Comparison of ENCODE assay signal across 1 cellular context in the genomic region with DNA sequence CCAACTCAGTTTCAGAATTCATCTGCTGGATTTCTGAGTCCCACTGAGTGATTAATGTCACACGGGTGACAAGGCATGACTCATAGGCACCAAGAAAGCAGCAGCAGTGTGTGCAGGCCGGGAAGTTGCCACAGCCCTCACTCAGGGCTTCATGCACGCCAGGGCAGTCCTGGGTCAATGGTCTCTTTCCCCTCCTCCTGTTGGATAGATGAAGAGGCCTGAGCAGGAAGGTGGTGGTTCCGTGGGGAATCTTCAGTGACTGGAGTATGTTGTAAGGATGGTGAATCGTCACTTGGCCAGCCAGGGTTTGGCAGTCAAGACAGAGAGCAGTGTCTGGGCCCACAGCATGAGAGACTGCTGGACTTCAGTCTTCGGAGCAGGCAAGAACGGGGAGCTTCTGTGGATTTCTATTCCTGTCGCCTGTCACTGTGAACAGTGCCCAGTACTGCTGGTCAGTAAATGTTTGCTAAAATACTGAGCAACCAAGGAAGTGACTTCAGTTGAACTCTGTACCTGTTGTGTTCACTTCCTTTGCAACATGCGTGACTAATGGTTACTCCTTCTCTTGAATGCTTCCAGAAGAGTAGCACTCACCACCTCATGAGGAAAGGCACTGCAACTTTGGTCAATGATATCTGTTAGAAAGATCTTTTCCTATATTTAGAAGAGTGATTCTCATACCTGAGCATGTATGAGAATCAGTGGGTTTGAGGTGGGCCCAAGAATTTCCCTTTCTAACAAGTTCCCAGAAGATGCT.
TF ChIP-seq lines count a peak whose summit lies in the region.

No MANE protein-coding gene starts in this region.

TF ChIP-seq in HepG2, 621 proteins besides CTCF, POLR2A, EP300 and RAD21 (continued from another document and continues in another):
- TF ChIP-seq CHD4 (IDR thresholded peaks at IDR 0.05; ENCODE audit: borderline replicate concordance, low read length) (no peak), ZNF674 (CRISPR knock-in tag; IDR thresholded peaks at IDR 0.05; ENCODE audit: low read depth) (no peak), POGZ (CRISPR knock-in tag; IDR thresholded peaks at IDR 0.05) (no peak), ZNF724P (CRISPR knock-in tag; IDR thresholded peaks at IDR 0.05; ENCODE audit: borderline replicate concordance) (peak; percentile 73; the same call in 1 of the 2 replicates), FOXK1 (CRISPR knock-in tag; IDR thresholded peaks at IDR 0.05; ENCODE audit: borderline replicate concordance, low read depth) (peak; percentile 77; the same call in 1 of the 2 replicates), SNAPC2 (CRISPR knock-in tag; IDR thresholded peaks at IDR 0.05) (no peak), RFX1 (IDR thresholded peaks at IDR 0.05) (peak; percentile 7; the same call in 1 of the 2 replicates), ZNF678 (CRISPR knock-in tag; IDR thresholded peaks at IDR 0.05) (no peak), FOSL1 (CRISPR knock-in tag; IDR thresholded peaks at IDR 0.05; ENCODE audit: borderline replicate concordance) (peak; percentile 74), ARNT2 (CRISPR knock-in tag; IDR thresholded peaks at IDR 0.05; ENCODE audit: low read depth) (peak; percentile 45; the same call in 1 of the 2 replicates), RARG (CRISPR knock-in tag; IDR thresholded peaks at IDR 0.05; ENCODE audit: low read depth) (no peak), ZSCAN25 (CRISPR knock-in tag; IDR thresholded peaks at IDR 0.05) (no peak), ZNF354B (CRISPR knock-in tag; IDR thresholded peaks at IDR 0.05) (no peak), ZNF788 (CRISPR knock-in tag; IDR thresholded peaks at IDR 0.05; ENCODE audit: borderline replicate concordance) (no peak; the same call in 1 of the 2 replicates), STAG1 (CRISPR knock-in tag; IDR thresholded peaks at IDR 0.05) (no peak), ZNF253 (CRISPR knock-in tag; IDR thresholded peaks at IDR 0.05; ENCODE audit: borderline replicate concordance) (no peak), JARID2 (CRISPR knock-in tag; IDR thresholded peaks at IDR 0.05; ENCODE audit: insufficient replicate concordance) (peak; percentile 62), TBL1XR1 (IDR thresholded peaks at IDR 0.05; ENCODE audit: borderline replicate concordance, low read length, partially characterized antibody) (no peak), CEBPG (CRISPR knock-in tag; IDR thresholded peaks at IDR 0.05) (peak; percentile 85), ZNF557 (CRISPR knock-in tag; IDR thresholded peaks at IDR 0.05) (0 out of 2 replicates have a peak, but pooled peaks have one; percentile 36), ZKSCAN5 (CRISPR knock-in tag; IDR thresholded peaks at IDR 0.05) (peak; percentile 88), CC2D1A (CRISPR knock-in tag; IDR thresholded peaks at IDR 0.05) (no peak), TAF15 (IDR thresholded peaks at IDR 0.05; ENCODE audit: low read depth, low read length, poor library complexity, severe bottlenecking) (no peak), ZNF780A (CRISPR knock-in tag; IDR thresholded peaks at IDR 0.05) (no peak), KLF16 (CRISPR knock-in tag; IDR thresholded peaks at IDR 0.05) (peak in 1 of 2 experiments; percentile 61; a peak in 1 of 4 replicates), TCF12 (IDR thresholded peaks at IDR 0.05) (no peak), TCF12 (CRISPR knock-in tag; IDR thresholded peaks at IDR 0.05) (no peak), ZNF83 (CRISPR knock-in tag; IDR thresholded peaks at IDR 0.05; ENCODE audit: borderline replicate concordance) (no peak), PHF5A (CRISPR knock-in tag; IDR thresholded peaks at IDR 0.05; ENCODE audit: low read depth, unreplicated experiment) (peak; percentile 24), SIX4 (CRISPR knock-in tag; IDR thresholded peaks at IDR 0.05) (0 out of 2 replicates have a peak, but pooled peaks have one; percentile 39), MYC (CRISPR knock-in tag; IDR thresholded peaks at IDR 0.05; ENCODE audit: borderline replicate concordance) (0 out of 2 replicates have a peak, but pooled peaks have one; percentile 43), ZNF629 (CRISPR knock-in tag; conservative IDR thresholded peaks at IDR 0.05) (no peak)
- TF ChIP-seq, protein P1, sequence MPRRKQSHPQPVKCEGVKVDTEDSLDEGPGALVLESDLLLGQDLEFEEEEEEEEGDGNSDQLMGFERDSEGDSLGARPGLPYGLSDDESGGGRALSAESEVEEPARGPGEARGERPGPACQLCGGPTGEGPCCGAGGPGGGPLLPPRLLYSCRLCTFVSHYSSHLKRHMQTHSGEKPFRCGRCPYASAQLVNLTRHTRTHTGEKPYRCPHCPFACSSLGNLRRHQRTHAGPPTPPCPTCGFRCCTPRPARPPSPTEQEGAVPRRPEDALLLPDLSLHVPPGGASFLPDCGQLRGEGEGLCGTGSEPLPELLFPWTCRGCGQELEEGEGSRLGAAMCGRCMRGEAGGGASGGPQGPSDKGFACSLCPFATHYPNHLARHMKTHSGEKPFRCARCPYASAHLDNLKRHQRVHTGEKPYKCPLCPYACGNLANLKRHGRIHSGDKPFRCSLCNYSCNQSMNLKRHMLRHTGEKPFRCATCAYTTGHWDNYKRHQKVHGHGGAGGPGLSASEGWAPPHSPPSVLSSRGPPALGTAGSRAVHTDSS (CRISPR knock-in tag; conservative IDR thresholded peaks at IDR 0.05), result no peak
- TF ChIP-seq, protein P2, sequence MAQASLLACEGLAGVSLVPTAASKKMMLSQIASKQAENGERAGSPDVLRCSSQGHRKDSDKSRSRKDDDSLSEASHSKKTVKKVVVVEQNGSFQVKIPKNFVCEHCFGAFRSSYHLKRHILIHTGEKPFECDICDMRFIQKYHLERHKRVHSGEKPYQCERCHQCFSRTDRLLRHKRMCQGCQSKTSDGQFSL (CRISPR knock-in tag; IDR thresholded peaks at IDR 0.05), result no peak
- TF ChIP-seq, protein P3, sequence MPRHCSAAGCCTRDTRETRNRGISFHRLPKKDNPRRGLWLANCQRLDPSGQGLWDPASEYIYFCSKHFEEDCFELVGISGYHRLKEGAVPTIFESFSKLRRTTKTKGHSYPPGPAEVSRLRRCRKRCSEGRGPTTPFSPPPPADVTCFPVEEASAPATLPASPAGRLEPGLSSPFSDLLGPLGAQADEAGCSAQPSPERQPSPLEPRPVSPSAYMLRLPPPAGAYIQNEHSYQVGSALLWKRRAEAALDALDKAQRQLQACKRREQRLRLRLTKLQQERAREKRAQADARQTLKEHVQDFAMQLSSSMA (CRISPR knock-in tag; IDR thresholded peaks at IDR 0.05), result no peak
- TF ChIP-seq, protein P4, sequence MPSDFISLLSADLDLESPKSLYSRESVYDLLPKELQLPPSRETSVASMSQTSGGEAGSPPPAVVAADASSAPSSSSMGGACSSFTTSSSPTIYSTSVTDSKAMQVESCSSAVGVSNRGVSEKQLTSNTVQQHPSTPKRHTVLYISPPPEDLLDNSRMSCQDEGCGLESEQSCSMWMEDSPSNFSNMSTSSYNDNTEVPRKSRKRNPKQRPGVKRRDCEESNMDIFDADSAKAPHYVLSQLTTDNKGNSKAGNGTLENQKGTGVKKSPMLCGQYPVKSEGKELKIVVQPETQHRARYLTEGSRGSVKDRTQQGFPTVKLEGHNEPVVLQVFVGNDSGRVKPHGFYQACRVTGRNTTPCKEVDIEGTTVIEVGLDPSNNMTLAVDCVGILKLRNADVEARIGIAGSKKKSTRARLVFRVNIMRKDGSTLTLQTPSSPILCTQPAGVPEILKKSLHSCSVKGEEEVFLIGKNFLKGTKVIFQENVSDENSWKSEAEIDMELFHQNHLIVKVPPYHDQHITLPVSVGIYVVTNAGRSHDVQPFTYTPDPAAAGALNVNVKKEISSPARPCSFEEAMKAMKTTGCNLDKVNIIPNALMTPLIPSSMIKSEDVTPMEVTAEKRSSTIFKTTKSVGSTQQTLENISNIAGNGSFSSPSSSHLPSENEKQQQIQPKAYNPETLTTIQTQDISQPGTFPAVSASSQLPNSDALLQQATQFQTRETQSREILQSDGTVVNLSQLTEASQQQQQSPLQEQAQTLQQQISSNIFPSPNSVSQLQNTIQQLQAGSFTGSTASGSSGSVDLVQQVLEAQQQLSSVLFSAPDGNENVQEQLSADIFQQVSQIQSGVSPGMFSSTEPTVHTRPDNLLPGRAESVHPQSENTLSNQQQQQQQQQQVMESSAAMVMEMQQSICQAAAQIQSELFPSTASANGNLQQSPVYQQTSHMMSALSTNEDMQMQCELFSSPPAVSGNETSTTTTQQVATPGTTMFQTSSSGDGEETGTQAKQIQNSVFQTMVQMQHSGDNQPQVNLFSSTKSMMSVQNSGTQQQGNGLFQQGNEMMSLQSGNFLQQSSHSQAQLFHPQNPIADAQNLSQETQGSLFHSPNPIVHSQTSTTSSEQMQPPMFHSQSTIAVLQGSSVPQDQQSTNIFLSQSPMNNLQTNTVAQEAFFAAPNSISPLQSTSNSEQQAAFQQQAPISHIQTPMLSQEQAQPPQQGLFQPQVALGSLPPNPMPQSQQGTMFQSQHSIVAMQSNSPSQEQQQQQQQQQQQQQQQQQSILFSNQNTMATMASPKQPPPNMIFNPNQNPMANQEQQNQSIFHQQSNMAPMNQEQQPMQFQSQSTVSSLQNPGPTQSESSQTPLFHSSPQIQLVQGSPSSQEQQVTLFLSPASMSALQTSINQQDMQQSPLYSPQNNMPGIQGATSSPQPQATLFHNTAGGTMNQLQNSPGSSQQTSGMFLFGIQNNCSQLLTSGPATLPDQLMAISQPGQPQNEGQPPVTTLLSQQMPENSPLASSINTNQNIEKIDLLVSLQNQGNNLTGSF (CRISPR knock-in tag; IDR thresholded peaks at IDR 0.05), result no peak
- TF ChIP-seq, protein P5, sequence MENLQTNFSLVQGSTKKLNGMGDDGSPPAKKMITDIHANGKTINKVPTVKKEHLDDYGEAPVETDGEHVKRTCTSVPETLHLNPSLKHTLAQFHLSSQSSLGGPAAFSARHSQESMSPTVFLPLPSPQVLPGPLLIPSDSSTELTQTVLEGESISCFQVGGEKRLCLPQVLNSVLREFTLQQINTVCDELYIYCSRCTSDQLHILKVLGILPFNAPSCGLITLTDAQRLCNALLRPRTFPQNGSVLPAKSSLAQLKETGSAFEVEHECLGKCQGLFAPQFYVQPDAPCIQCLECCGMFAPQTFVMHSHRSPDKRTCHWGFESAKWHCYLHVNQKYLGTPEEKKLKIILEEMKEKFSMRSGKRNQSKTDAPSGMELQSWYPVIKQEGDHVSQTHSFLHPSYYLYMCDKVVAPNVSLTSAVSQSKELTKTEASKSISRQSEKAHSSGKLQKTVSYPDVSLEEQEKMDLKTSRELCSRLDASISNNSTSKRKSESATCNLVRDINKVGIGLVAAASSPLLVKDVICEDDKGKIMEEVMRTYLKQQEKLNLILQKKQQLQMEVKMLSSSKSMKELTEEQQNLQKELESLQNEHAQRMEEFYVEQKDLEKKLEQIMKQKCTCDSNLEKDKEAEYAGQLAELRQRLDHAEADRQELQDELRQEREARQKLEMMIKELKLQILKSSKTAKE (CRISPR knock-in tag; IDR thresholded peaks at IDR 0.05; ENCODE audit: borderline replicate concordance), result no peak
- TF ChIP-seq, protein P6, sequence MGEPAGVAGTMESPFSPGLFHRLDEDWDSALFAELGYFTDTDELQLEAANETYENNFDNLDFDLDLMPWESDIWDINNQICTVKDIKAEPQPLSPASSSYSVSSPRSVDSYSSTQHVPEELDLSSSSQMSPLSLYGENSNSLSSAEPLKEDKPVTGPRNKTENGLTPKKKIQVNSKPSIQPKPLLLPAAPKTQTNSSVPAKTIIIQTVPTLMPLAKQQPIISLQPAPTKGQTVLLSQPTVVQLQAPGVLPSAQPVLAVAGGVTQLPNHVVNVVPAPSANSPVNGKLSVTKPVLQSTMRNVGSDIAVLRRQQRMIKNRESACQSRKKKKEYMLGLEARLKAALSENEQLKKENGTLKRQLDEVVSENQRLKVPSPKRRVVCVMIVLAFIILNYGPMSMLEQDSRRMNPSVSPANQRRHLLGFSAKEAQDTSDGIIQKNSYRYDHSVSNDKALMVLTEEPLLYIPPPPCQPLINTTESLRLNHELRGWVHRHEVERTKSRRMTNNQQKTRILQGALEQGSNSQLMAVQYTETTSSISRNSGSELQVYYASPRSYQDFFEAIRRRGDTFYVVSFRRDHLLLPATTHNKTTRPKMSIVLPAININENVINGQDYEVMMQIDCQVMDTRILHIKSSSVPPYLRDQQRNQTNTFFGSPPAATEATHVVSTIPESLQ (CRISPR knock-in tag; conservative IDR thresholded peaks at IDR 0.05), result no peak
- TF ChIP-seq, protein P7, sequence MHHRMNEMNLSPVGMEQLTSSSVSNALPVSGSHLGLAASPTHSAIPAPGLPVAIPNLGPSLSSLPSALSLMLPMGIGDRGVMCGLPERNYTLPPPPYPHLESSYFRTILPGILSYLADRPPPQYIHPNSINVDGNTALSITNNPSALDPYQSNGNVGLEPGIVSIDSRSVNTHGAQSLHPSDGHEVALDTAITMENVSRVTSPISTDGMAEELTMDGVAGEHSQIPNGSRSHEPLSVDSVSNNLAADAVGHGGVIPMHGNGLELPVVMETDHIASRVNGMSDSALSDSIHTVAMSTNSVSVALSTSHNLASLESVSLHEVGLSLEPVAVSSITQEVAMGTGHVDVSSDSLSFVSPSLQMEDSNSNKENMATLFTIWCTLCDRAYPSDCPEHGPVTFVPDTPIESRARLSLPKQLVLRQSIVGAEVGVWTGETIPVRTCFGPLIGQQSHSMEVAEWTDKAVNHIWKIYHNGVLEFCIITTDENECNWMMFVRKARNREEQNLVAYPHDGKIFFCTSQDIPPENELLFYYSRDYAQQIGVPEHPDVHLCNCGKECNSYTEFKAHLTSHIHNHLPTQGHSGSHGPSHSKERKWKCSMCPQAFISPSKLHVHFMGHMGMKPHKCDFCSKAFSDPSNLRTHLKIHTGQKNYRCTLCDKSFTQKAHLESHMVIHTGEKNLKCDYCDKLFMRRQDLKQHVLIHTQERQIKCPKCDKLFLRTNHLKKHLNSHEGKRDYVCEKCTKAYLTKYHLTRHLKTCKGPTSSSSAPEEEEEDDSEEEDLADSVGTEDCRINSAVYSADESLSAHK (CRISPR knock-in tag; IDR thresholded peaks at IDR 0.05; ENCODE audit: borderline replicate concordance), result no peak
